ENCODE assay signal across 21 cellular contexts in genomic region chr6:168001037-168001348, GRCh38. TPM values are rescaled to one million over a fixed set of nuclear protein-coding genes. Genes with fewer than 3 reads are reported as not detected.
DNase-seq lines count a peak whose midpoint lies in the region; ATAC-seq and TF ChIP-seq lines count a peak whose summit lies in the region.
"Had no signal": no experiment of that assay in that cellular context is flagged by ENCODE, and none has a peak within 500 bp of the region (broad histone marks: within the 10 kb centered on the region; RNA-seq: fewer than 3 reads in every experiment).

No MANE protein-coding gene starts in this region.

- H3K9me3 ChIP-seq in left lung, result no peaks in the 10 kb centered on the region
- no peaks in the 10 kb centered on the region for H3K9me3 ChIP-seq in tibial artery
- H3K9me3 ChIP-seq: A549, Caco-2 had no signal

- intact Hi-C loops in left lung (cut with DNase I), result no loop called here
- intact Hi-C loops in tibial artery (cut with DNase I; ENCODE audit: low total_unique reads), result no loop called here

- H3K4me3 ChIP-seq in coronary artery (no peak overlapping the region), left lung (no peak overlapping the region), tibial artery (no peak overlapping the region)
- H3K4me3 ChIP-seq: A549 had no signal

- H3K36me3 ChIP-seq in left lung (no peaks in the 10 kb centered on the region), tibial artery (no peaks in the 10 kb centered on the region)

- H3K27me3 ChIP-seq in left lung, result no peaks in the 10 kb centered on the region
- peaks cover 0 to 21% of the 10 kb centered on the region in 2 donors for H3K27me3 ChIP-seq in tibial artery

- peaks cover 3% of the 10 kb centered on the region for H3K9me3 Mint-ChIP-seq in activated CD8-positive, alpha-beta memory T cell treated with anti-CD3 and anti-CD28 coated beads, Interleukin-2, amount 10 ng/mL, durations not matched to agents 7 days and 5 days (ENCODE audit: low read depth)
- no peaks in the 10 kb centered on the region for H3K9me3 Mint-ChIP-seq in osteocyte (ENCODE audit: unreplicated experiment)
- H3K9me3 Mint-ChIP-seq: CD4-positive, alpha-beta T cell; CD8-positive, alpha-beta T cell had no signal

- TF ChIP-seq CTCF in coronary artery (IDR thresholded peaks at IDR 0.05), result no peak
- TF ChIP-seq CTCF in left lung (IDR thresholded peaks at IDR 0.05), result no peak
- no peak for TF ChIP-seq CTCF in osteocyte (IDR thresholded peaks at IDR 0.05)
- no peak for TF ChIP-seq CTCF in tibial artery (IDR thresholded peaks at IDR 0.05)

- CTCF ChIA-PET in activated CD8-positive, alpha-beta memory T cell treated with anti-CD3 and anti-CD28 coated beads, Interleukin-2, amount 10 ng/mL, durations not matched to agents 7 days and 5 days (lab: Charles Lee), result no interaction called here

- H3K36me3 Mint-ChIP-seq in activated CD8-positive, alpha-beta memory T cell treated with anti-CD3 and anti-CD28 coated beads, Interleukin-2, amount 10 ng/mL, durations not matched to agents 7 days and 5 days, result no peaks in the 10 kb centered on the region
- peaks cover 3% of the 10 kb centered on the region for H3K36me3 Mint-ChIP-seq in osteocyte (ENCODE audit: unreplicated experiment)
- H3K36me3 Mint-ChIP-seq: CD14-positive monocyte; CD8-positive, alpha-beta T cell had no signal

- no peak overlapping the region for H3K27ac ChIP-seq in coronary artery
- H3K27ac ChIP-seq in left lung, result no peak overlapping the region
- no peak overlapping the region for H3K27ac ChIP-seq in tibial artery
- H3K27ac ChIP-seq: 22Rv1, A549 had no signal

- H3K27ac Mint-ChIP-seq in activated CD8-positive, alpha-beta memory T cell treated with anti-CD3 and anti-CD28 coated beads, Interleukin-2, amount 10 ng/mL, durations not matched to agents 7 days and 5 days, result no peak overlapping the region
- no peak overlapping the region for H3K27ac Mint-ChIP-seq in osteocyte (ENCODE audit: unreplicated experiment)
- H3K27ac Mint-ChIP-seq: B cell; CD4-positive, alpha-beta T cell; CD8-positive, alpha-beta T cell had no signal

- H3K27me3 Mint-ChIP-seq in activated CD8-positive, alpha-beta memory T cell treated with anti-CD3 and anti-CD28 coated beads, Interleukin-2, amount 10 ng/mL, durations not matched to agents 7 days and 5 days, result no peaks in the 10 kb centered on the region
- H3K27me3 Mint-ChIP-seq in osteocyte (ENCODE audit: unreplicated experiment), result peaks cover 22% of the 10 kb centered on the region
- H3K27me3 Mint-ChIP-seq: CD4-positive, alpha-beta T cell had no signal

- ATAC-seq in activated CD8-positive, alpha-beta memory T cell treated with anti-CD3 and anti-CD28 coated beads, Interleukin-2, amount 10 ng/mL, durations not matched to agents 7 days and 5 days, result no peak
- peak; percentile 45 for ATAC-seq in left lung
- no peak for ATAC-seq in HG03469 (IDR thresholded peaks at IDR 0.05; ENCODE audit: unreplicated experiment)
- ATAC-seq: A549; CD8-positive, alpha-beta T cell had no signal

- H3K4me1 ChIP-seq in left lung (no peaks in the 10 kb centered on the region), tibial artery (no peaks in the 10 kb centered on the region)
- H3K4me1 ChIP-seq: Caco-2 had no signal

- H3K4me3 Mint-ChIP-seq in activated CD8-positive, alpha-beta memory T cell treated with anti-CD3 and anti-CD28 coated beads, Interleukin-2, amount 10 ng/mL, durations not matched to agents 7 days and 5 days, result no peak overlapping the region
- no peak overlapping the region for H3K4me3 Mint-ChIP-seq in osteocyte (ENCODE audit: unreplicated experiment)
- H3K4me3 Mint-ChIP-seq: B cell; CD14-positive monocyte; CD4-positive, alpha-beta T cell; CD8-positive, alpha-beta T cell had no signal

- peak; percentile 12 for DNase-seq in activated CD8-positive, alpha-beta memory T cell treated with anti-CD3 and anti-CD28 coated beads, Interleukin-2, amount 10 ng/mL, durations not matched to agents 7 days and 5 days
- DNase-seq in activated CD8-positive, alpha-beta memory T cell treated with anti-CD3 and anti-CD28 coated beads for 24 hours, result no peak
- peak; percentile 14 for DNase-seq in coronary artery (ENCODE audit: low spot score)
- no peak for DNase-seq in left lung
- peak; percentile 56 for DNase-seq in osteocyte (ENCODE audit: extremely low spot score, unreplicated experiment)
- DNase-seq in tibial artery, result no peak
- DNase-seq in CD1c-positive myeloid dendritic cell (ENCODE audit: extremely low spot score), result no peak
- DNase-seq: AML-193; C1 segment of cervical spinal cord; Caco-2; Calu3; CD4-positive, alpha-beta T cell; CD8-positive, alpha-beta T cell; DMS79 treated with DMSO at 0.1 percent for 48 hours; GF-D8 had no signal

- peaks cover 2% of the 10 kb centered on the region for H3K4me1 Mint-ChIP-seq in activated CD8-positive, alpha-beta memory T cell treated with anti-CD3 and anti-CD28 coated beads, Interleukin-2, amount 10 ng/mL, durations not matched to agents 7 days and 5 days
- peaks cover 4% of the 10 kb centered on the region for H3K4me1 Mint-ChIP-seq in osteocyte (ENCODE audit: unreplicated experiment)
- H3K4me1 Mint-ChIP-seq: B cell, CD14-positive monocyte had no signal

RNA-seq across cellular contexts. Expression of gene KIF25, which starts 3.5 kb away (rescaled TPM):
- not detected for total RNA-seq in activated CD8-positive, alpha-beta memory T cell treated with anti-CD3 and anti-CD28 coated beads, Interleukin-2, amount 10 ng/mL, durations not matched to agents 7 days and 5 days
- total RNA-seq in left lung, result 1 to 10 TPM in 1 of 2 donors, under 1 TPM in 1; 0.63 to 1.2 TPM
- total RNA-seq in osteocyte, result not detected in 2 replicates
- total RNA-seq: A172; B cell; Caco-2; Calu3; CD4-positive, alpha-beta T cell had no signal

Comparison
In these comparisons a context has a peak if more than half of its experiments do, and no peak if none do; other contexts are left out.
1. DNase-seq: peak in activated CD8-positive, alpha-beta memory T cell treated with anti-CD3 and anti-CD28 coated beads, Interleukin-2, amount 10 ng/mL, durations not matched to agents 7 days and 5 days (single experiment), coronary artery (single experiment) and osteocyte (single experiment); none in activated CD8-positive, alpha-beta memory T cell treated with anti-CD3 and anti-CD28 coated beads for 24 hours (single experiment), left lung (0 of 2), tibial artery (0 of 2) and CD1c-positive myeloid dendritic cell (single experiment).